9 cellular contexts compared by ENCODE assay signal in the genomic region with DNA sequence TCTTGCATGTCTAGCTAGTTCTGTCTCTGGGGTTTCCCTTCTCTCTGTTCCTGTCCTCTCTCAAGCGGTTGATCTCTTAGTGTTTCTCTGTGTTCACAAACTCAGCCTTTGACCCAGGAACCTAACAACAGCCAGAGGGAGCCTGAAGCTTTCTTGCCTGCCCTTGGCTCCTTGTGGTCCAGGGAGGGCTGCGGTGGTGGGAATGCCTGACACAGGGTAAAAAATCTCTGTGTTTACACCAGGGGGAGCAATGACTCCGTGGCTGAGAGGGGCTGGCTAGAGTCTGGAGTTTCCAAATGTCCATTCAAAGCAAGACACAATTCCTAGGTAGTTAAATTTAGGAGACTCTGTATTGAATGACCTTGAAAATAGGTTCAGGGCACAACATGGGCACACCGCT. TPM values are rescaled to one million over a fixed set of nuclear protein-coding genes. Genes with fewer than 3 reads are reported as not detected.
DNase-seq lines count a peak whose midpoint lies in the region; ATAC-seq and TF ChIP-seq lines count a peak whose summit lies in the region.
"Not testable (repeated sequence)": the region's sequence is repeated elsewhere in the genome, so short reads cannot be mapped to it uniquely, and the experiment has no call there.
"Had no signal": no experiment of that assay in that cellular context is flagged by ENCODE, and none has a peak within 500 bp of the region (broad histone marks: within the 10 kb centered on the region; RNA-seq: fewer than 3 reads in every experiment).

No MANE protein-coding gene starts in this region.

- DNase-seq in AG20443 (ENCODE audit: low spot score) (peak; percentile 54), GM23338 (ENCODE audit: low spot score) (peak; percentile 91), NCI-H146 treated with DMSO at 0.1 percent for 48 hours (lab: John Stamatoyannopoulos, UW; ENCODE audit: unreplicated experiment) (peak; percentile 71), breast epithelium (ENCODE audit: low spot score in 2 of 2) (peak in 1 of 2 donors; percentile 21), glomerular visceral epithelial cell (ENCODE audit: extremely low spot score) (peak; percentile 65)
- DNase-seq in RWPE2 (ENCODE audit: low spot score); lower lobe of right lung; gastrocnemius medialis: not testable (repeated sequence)

- H2AFZ ChIP-seq in GM23338 = not testable (repeated sequence)

- H3F3A ChIP-seq in GM23338 (replicated peaks; ENCODE audit: low read depth) = not testable (repeated sequence)

- not testable (repeated sequence) for H3K36me3 Mint-ChIP-seq in GM23338 (ENCODE audit: low read depth)

- ATAC-seq in GM23338 (peak; percentile 100), RWPE2 (ENCODE audit: low read depth) (peak; percentile 77), lower lobe of right lung (peak; percentile 74 to 78), gastrocnemius medialis (peak; percentile 76 to 93)

- not testable (repeated sequence) for H3K36me3 ChIP-seq in GM23338 (ENCODE audit: insufficient read depth); RWPE2 (ENCODE audit: low read depth); breast epithelium; lower lobe of right lung; gastrocnemius medialis

- not testable (repeated sequence) for H3K27ac ChIP-seq in GM23338 (ENCODE audit: low read depth); RWPE2 (ENCODE audit: poor library complexity, severe bottlenecking); breast epithelium; lower lobe of right lung; gastrocnemius medialis

- in situ Hi-C loops in gastrocnemius medialis (cut with MboI; ENCODE audit: low sequenced_read_pairs in 4 of 4) = loop anchor here in 3 of 4 donors (5.0 to 25.0 kb wide), 6 partner anchors 66 to 451 kb away; no protein-coding TSS in a partner anchor

- TF ChIP-seq CTCF in GM23338 (conservative IDR thresholded peaks at IDR 0.05; ENCODE audit: low read depth in 2 of 2) = peak; percentile 84 to 88
- TF ChIP-seq CTCF in RWPE2 (IDR thresholded peaks at IDR 0.05; ENCODE audit: poor library complexity, severe bottlenecking) = peak; percentile 67
- peak; percentile 14 to 53 (median 46) for TF ChIP-seq CTCF in breast epithelium (IDR thresholded peaks at IDR 0.05)
- peak; percentile 51 for TF ChIP-seq CTCF in lower lobe of right lung (IDR thresholded peaks at IDR 0.05)
- peak; percentile 48 to 79 (median 69) for TF ChIP-seq CTCF in gastrocnemius medialis (IDR thresholded peaks at IDR 0.05 in 4 of 5, conservative IDR thresholded peaks at IDR 0.05 in 1 of 5)

- TF ChIP-seq POLR2A in breast epithelium (IDR thresholded peaks at IDR 0.05); gastrocnemius medialis (IDR thresholded peaks at IDR 0.05): not testable (repeated sequence)

- H3K27ac Mint-ChIP-seq in GM23338 = not testable (repeated sequence)

- not testable (repeated sequence) for H3K4me3 Mint-ChIP-seq in GM23338

- H3K9me3 ChIP-seq in RWPE2 (ENCODE audit: severe bottlenecking); breast epithelium; lower lobe of right lung; gastrocnemius medialis: not testable (repeated sequence)

- not testable (repeated sequence) for H4K20me1 ChIP-seq in GM23338 (replicated peaks; ENCODE audit: insufficient read depth)

- intact Hi-C loops in breast epithelium (cut with DNase I; ENCODE audit: low total_unique reads); lower lobe of right lung (cut with DNase I): not testable (repeated sequence)
- intact Hi-C loops in gastrocnemius medialis (cut with DNase I; ENCODE audit: low total_unique reads) = loop anchor here (1.0 to 5.0 kb wide), 3 partner anchors 63 to 541 kb away; no protein-coding TSS in a partner anchor

- H3K4me3 ChIP-seq in GM23338; RWPE2 (ENCODE audit: severe bottlenecking); breast epithelium; lower lobe of right lung; gastrocnemius medialis: not testable (repeated sequence)

- not testable (repeated sequence) for H3K4me1 Mint-ChIP-seq in GM23338

- not testable (repeated sequence) for H3K9me2 ChIP-seq in GM23338 (ENCODE audit: insufficient read depth)

- H3K9me3 Mint-ChIP-seq in GM23338 = not testable (repeated sequence)

- not testable (repeated sequence) for H3K27me3 ChIP-seq in GM23338 (ENCODE audit: insufficient read depth); breast epithelium; lower lobe of right lung (ENCODE audit: low read depth); gastrocnemius medialis
- H3K27me3 ChIP-seq in RWPE2 (ENCODE audit: insufficient read depth, poor library complexity, severe bottlenecking) = peaks cover 31% of the 10 kb centered on the region

- H3K27me3 Mint-ChIP-seq in GM23338 (ENCODE audit: insufficient read depth, low read depth, poor library complexity) = not testable (repeated sequence)

- not testable (repeated sequence) for H3K4me1 ChIP-seq in GM23338 (ENCODE audit: insufficient read depth); RWPE2 (ENCODE audit: insufficient read depth, poor library complexity, severe bottlenecking); breast epithelium; lower lobe of right lung; gastrocnemius medialis

- H3K79me2 ChIP-seq in GM23338 (replicated peaks; ENCODE audit: insufficient read depth) = not testable (repeated sequence)

- not testable (repeated sequence) for H3K4me2 ChIP-seq in GM23338

RNA-seq across cellular contexts. Expression of gene KALRN, which starts 16.7 kb away (rescaled TPM):
- 12.0 and 13.6 TPM in 2 replicates for total RNA-seq in GM23338 (2014; rRNA removed; shearing (Covaris generic))
- 2.4 and 4.2 TPM in 2 replicates for polyA plus RNA-seq in GM23338 (2016; fragmentation: Nextera tagmentation; extraction: Ambion mirVana)
- total RNA-seq in breast epithelium = 10 to 100 TPM; 36.3 to 82.3 (median 47.3) TPM
- 15.4 TPM for total RNA-seq in lower lobe of right lung
- total RNA-seq in gastrocnemius medialis = 10 to 100 TPM; 25.4 to 47.0 (median 30.7) TPM

RNA-seq across cellular contexts. Expression of gene ROPN1, which starts 24.6 kb away (rescaled TPM):
- 0.27 TPM in 1 of 2 replicates, not detected in the other for total RNA-seq in GM23338 (2014; rRNA removed; shearing (Covaris generic))
- 0.11 TPM in 1 of 2 replicates, not detected in the other for polyA plus RNA-seq in GM23338 (2016; fragmentation: Nextera tagmentation; extraction: Ambion mirVana)
- total RNA-seq in breast epithelium (1 to 10 TPM in 2 of 3 donors, not detected in 1; 2.3 to 6.1 TPM), lower lobe of right lung (not detected), gastrocnemius medialis (not detected)
- total RNA-seq: CD8-positive, alpha-beta memory T cell had no signal
- polyA plus RNA-seq: CD8-positive, alpha-beta memory T cell had no signal

RNA-seq across cellular contexts. Expression of gene CCDC14, which starts 55.5 kb away (rescaled TPM):
- total RNA-seq in GM23338 (2014; rRNA removed; shearing (Covaris generic)) = 89.2 and 113 TPM in 2 replicates
- polyA plus RNA-seq in GM23338 (2016; fragmentation: Nextera tagmentation; extraction: Ambion mirVana) = 38.5 and 52.5 TPM in 2 replicates
- total RNA-seq in breast epithelium = 10 to 100 TPM; 43.2 to 94.7 (median 49.5) TPM
- total RNA-seq in lower lobe of right lung = 36.8 TPM
- 10 to 100 TPM in 1 of 4 donors, 1 to 10 TPM in 3; 3.9 to 16.7 (median 6.4) TPM for total RNA-seq in gastrocnemius medialis
